ENCODE assay signal across 1 cellular context in genomic region chr11:70397983-70398833, GRCh38.
TF ChIP-seq lines count a peak whose summit lies in the region.

CTTN (plus strand) TSS chr11:70398529; CDS start chr11:70407298, 8,769 bp downstream.

TF ChIP-seq in HepG2, 621 proteins besides CTCF, POLR2A, EP300 and RAD21 (continued from another document and continues in another):
- TF ChIP-seq AKNA (CRISPR knock-in tag; IDR thresholded peaks at IDR 0.05; ENCODE audit: borderline replicate concordance) (no peak), ZKSCAN5 (CRISPR knock-in tag; IDR thresholded peaks at IDR 0.05) (no peak), ZNF577 (CRISPR knock-in tag; IDR thresholded peaks at IDR 0.05; ENCODE audit: borderline replicate concordance, low read depth) (no peak; the same call in 1 of the 2 replicates), ZNF484 (CRISPR knock-in tag; IDR thresholded peaks at IDR 0.05; ENCODE audit: borderline replicate concordance, low read depth) (no peak), KDM4B (CRISPR knock-in tag; IDR thresholded peaks at IDR 0.05) (no peak; the same call in 1 of the 2 replicates), NR2F2 (IDR thresholded peaks at IDR 0.05; ENCODE audit: borderline replicate concordance, low read depth) (no peak), THAP7 (CRISPR knock-in tag; IDR thresholded peaks at IDR 0.05) (peak; percentile 91), ZFP36L2 (CRISPR knock-in tag; IDR thresholded peaks at IDR 0.05) (no peak), ZBTB8A (CRISPR knock-in tag; IDR thresholded peaks at IDR 0.05; ENCODE audit: borderline replicate concordance, low read depth) (no peak), BATF2 (CRISPR knock-in tag; IDR thresholded peaks at IDR 0.05) (no peak), ZNF281 (CRISPR knock-in tag; IDR thresholded peaks at IDR 0.05; ENCODE audit: borderline replicate concordance) (no peak), RFXAP (CRISPR knock-in tag; IDR thresholded peaks at IDR 0.05; ENCODE audit: borderline replicate concordance) (no peak), MYNN (CRISPR knock-in tag; IDR thresholded peaks at IDR 0.05; ENCODE audit: low read depth) (no peak), SKI (IDR thresholded peaks at IDR 0.05; ENCODE audit: partially characterized antibody) (no peak), CBX5 (CRISPR knock-in tag; IDR thresholded peaks at IDR 0.05; ENCODE audit: borderline replicate concordance) (no peak), MAZ (IDR thresholded peaks at IDR 0.05; ENCODE audit: borderline replicate concordance, low read depth, low read length) (peak; percentile 18), MAZ (CRISPR knock-in tag; IDR thresholded peaks at IDR 0.05; ENCODE audit: low read depth) (peak; percentile 65; the same call in 1 of the 2 replicates), MBNL3 (CRISPR knock-in tag; conservative IDR thresholded peaks at IDR 0.05) (no peak), MLX (CRISPR knock-in tag; IDR thresholded peaks at IDR 0.05) (no peak), TBP (CRISPR knock-in tag; IDR thresholded peaks at IDR 0.05) (no peak), ZNF691 (CRISPR knock-in tag; IDR thresholded peaks at IDR 0.05; ENCODE audit: borderline replicate concordance, low read depth) (peak; percentile 80; the same call in 1 of the 2 replicates), ZNF10 (CRISPR knock-in tag; IDR thresholded peaks at IDR 0.05; ENCODE audit: borderline replicate concordance, low read depth) (no peak), ZNF564 (CRISPR knock-in tag; IDR thresholded peaks at IDR 0.05) (peak; percentile 75; the same call in 1 of the 2 replicates), ZNF275 (CRISPR knock-in tag; IDR thresholded peaks at IDR 0.05; ENCODE audit: borderline replicate concordance) (peak; percentile 92), RNF219 (CRISPR knock-in tag; IDR thresholded peaks at IDR 0.05) (no peak), KDM5B (CRISPR knock-in tag; IDR thresholded peaks at IDR 0.05; ENCODE audit: borderline replicate concordance) (peak; percentile 84), ADNP (CRISPR knock-in tag; IDR thresholded peaks at IDR 0.05) (no peak), RBM22 (optimal IDR thresholded peaks at IDR 0.05; ENCODE audit: low read length) (no peak), SNAPC2 (CRISPR knock-in tag; IDR thresholded peaks at IDR 0.05) (no peak), ZNF766 (CRISPR knock-in tag; IDR thresholded peaks at IDR 0.05; ENCODE audit: borderline replicate concordance) (peak; percentile 69; the same call in 1 of the 2 replicates), PHF5A (CRISPR knock-in tag; IDR thresholded peaks at IDR 0.05; ENCODE audit: low read depth, unreplicated experiment) (peak; percentile 70), KDM1A (CRISPR knock-in tag; IDR thresholded peaks at IDR 0.05) (no peak), ZNF20 (CRISPR knock-in tag; IDR thresholded peaks at IDR 0.05) (no peak), SNAPC4 (CRISPR knock-in tag; IDR thresholded peaks at IDR 0.05) (no peak), FOSL1 (CRISPR knock-in tag; IDR thresholded peaks at IDR 0.05; ENCODE audit: borderline replicate concordance) (0 out of 2 replicates have a peak, but pooled peaks have one; percentile 22), RFXANK (CRISPR knock-in tag; IDR thresholded peaks at IDR 0.05) (no peak; the same call in 1 of the 2 replicates), ZSCAN5A (CRISPR knock-in tag; IDR thresholded peaks at IDR 0.05; ENCODE audit: borderline replicate concordance) (0 out of 2 replicates have a peak, but pooled peaks have one; percentile 64), ZNF605 (CRISPR knock-in tag; IDR thresholded peaks at IDR 0.05) (peak; percentile 73; the same call in 1 of the 2 replicates), ZNF7 (CRISPR knock-in tag; IDR thresholded peaks at IDR 0.05) (no peak)
